ENCODE assay signal across 1 cellular context in genomic region chr3:152331018-152331541, GRCh38.
TF ChIP-seq lines count a peak whose summit lies in the region.

No MANE protein-coding gene starts in this region.

TF ChIP-seq in GM23338, 12 proteins besides CTCF, POLR2A, EP300 and RAD21 (continued from another document):
- TF ChIP-seq ZNF462 (CRISPR knock-in tag; IDR thresholded peaks at IDR 0.05) (no peak), POLR2AphosphoS5 (IDR thresholded peaks at IDR 0.05; ENCODE audit: low read depth) (no peak), EZH2phosphoT487 (IDR thresholded peaks at IDR 0.05; ENCODE audit: unreplicated experiment) (no peak), NANOG (IDR thresholded peaks at IDR 0.05; ENCODE audit: borderline replicate concordance) (no peak), ZNF114 (CRISPR knock-in tag; IDR thresholded peaks at IDR 0.05) (no peak), JUNB (IDR thresholded peaks at IDR 0.05; ENCODE audit: unreplicated experiment) (no peak), ETS1 (IDR thresholded peaks at IDR 0.05) (no peak), STAT1 (IDR thresholded peaks at IDR 0.05; ENCODE audit: unreplicated experiment) (no peak), CREB1 (CRISPR knock-in tag; IDR thresholded peaks at IDR 0.05; ENCODE audit: low read depth) (no peak), EZH2 (IDR thresholded peaks at IDR 0.05; ENCODE audit: low read depth, unreplicated experiment) (no peak)
